ENCODE assay signal across 21 cellular contexts in the genomic region with DNA sequence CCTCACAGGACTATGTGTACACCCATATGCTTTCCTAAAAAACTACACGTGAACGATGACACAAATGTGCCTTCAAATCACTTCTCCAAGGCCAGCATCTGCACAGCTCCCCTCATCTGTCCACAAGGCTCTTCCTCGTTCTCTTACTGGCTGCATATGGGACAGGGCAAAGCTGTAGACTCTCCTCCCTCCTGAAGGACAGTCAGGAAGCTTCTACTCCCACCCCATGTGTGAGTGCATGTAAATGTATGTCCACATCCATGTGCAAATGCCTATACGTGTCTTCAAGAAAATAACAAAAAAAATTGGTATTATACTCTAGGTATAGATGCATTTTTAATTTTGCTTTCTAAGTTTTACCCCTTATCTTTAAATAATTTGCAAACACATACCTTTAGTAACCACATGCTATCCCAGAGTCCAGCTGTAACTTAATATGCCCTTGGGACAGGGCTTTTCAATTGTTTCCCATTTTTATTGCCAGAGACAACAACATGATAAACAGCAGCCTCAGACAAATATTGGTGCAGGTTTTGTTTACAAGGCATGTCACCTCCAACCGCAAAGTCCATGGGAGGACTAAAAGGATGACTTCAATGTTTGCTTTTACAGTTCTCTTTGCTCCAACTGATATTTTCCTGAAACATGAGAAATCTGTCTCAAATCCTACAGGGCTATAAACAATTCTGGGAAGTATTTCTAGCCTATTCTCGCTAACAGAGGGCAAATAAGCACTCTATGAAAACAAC. TPM values are rescaled to one million over a fixed set of nuclear protein-coding genes. Genes with fewer than 3 reads are reported as not detected.
DNase-seq lines count a peak whose midpoint lies in the region; ATAC-seq, FAIRE-seq and TF ChIP-seq lines count a peak whose summit lies in the region.
"Had no signal": no experiment of that assay in that cellular context is flagged by ENCODE, and none has a peak within 500 bp of the region (broad histone marks: within the 10 kb centered on the region; RNA-seq: fewer than 3 reads in every experiment).

No MANE protein-coding gene starts in this region.

- TF ChIP-seq CTCF in A549 (IDR thresholded peaks at IDR 0.05): no peak

- no peak for TF ChIP-seq POLR2A in A549 (IDR thresholded peaks at IDR 0.05; ENCODE audit: low read length)

- no peak for TF ChIP-seq RAD21 in A549 (conservative IDR thresholded peaks at IDR 0.05 in 1 of 2, IDR thresholded peaks at IDR 0.05 in 1 of 2)

- no peak overlapping the region for H3K9ac ChIP-seq in SK-N-MC (ENCODE audit: insufficient read length)

- peak overlapping the region; percentile 14 for H3K4me2 ChIP-seq in A549

- CTCF ChIA-PET in A549 (lab: Yijun Ruan, JAX): interaction anchor here (2.0 to 45.0 kb wide), 3 partner anchors 0 to 65 kb away, joined by 6 to 1604 read pairs (median 1604); partner anchors contain the start of gene FAAP100

- H3K4me1 ChIP-seq in A549: peaks cover 51% of the 10 kb centered on the region
- H3K4me1 ChIP-seq: body of pancreas, gastroesophageal sphincter, tibial nerve had no signal

- H3K4me3 ChIP-seq in A549 (no peak overlapping the region), SK-N-MC (no peak overlapping the region)
- H3K4me3 ChIP-seq: body of pancreas, gastroesophageal sphincter, left ventricle myocardium inferior, tibial nerve had no signal

- no peak for FAIRE-seq in A549 (lab: Jason Lieb, UNC)
- FAIRE-seq in RCC 7860 (lab: Jason Lieb, UNC): no peak

- POLR2A ChIA-PET in A549 (lab: Yijun Ruan, JAX): no interaction called here

- peaks cover 72% of the 10 kb centered on the region for H3K36me3 ChIP-seq in SK-N-MC (ENCODE audit: insufficient read depth, low read length)

- DNase-seq in A549 (ENCODE audit: low read depth in 1 of 2, low spot score in 1 of 2) (peak in 1 of 2 experiments; percentile 73), HuH-7 (ENCODE audit: low spot score) (peak; percentile 84), SK-N-MC (ENCODE audit: low read depth, low spot score) (no peak), left kidney (ENCODE audit: low read depth, low spot score) (peak; percentile 77), COR-L47 (lab: John Stamatoyannopoulos, UW) (no peak), RCC 7860 (ENCODE audit: low spot score) (no peak), 8988T (no peak)
- DNase-seq: activated naive CD4-positive, alpha-beta T cell treated with anti-CD3 and anti-CD28 coated beads, Interleukin-2, amount 10 ng/mL, durations not matched to agents 7 days and 5 days; body of pancreas; Calu3; Karpas-422; left ventricle myocardium inferior; NCI-H2227 treated with DMSO at 0.1 percent for 48 hours; NK-92 treated with Interleukin-12 subunit alpha and Interleukin-12 subunit beta, amount 100 ng/mL, for 24 hours; T-cell had no signal

- no peaks in the 10 kb centered on the region for H3K9me3 ChIP-seq in A549
- no peaks in the 10 kb centered on the region for H3K9me3 ChIP-seq in SK-N-MC (ENCODE audit: low read depth, low read length)
- H3K9me3 ChIP-seq: body of pancreas, gastroesophageal sphincter, left ventricle myocardium inferior, neutrophil, tibial nerve had no signal

- no peak; a peak in 1 of 6 replicates for ATAC-seq in A549
- no peak for ATAC-seq in GM18907 (IDR thresholded peaks at IDR 0.05; ENCODE audit: unreplicated experiment)
- ATAC-seq: body of pancreas; gastroesophageal sphincter; Right ventricle myocardium inferior; stimulated activated memory B cell treated with anti-CD40 and anti-IgM and Interleukin-4, amounts not matched to agents 10 μg/mL and 1 μg/mL and 100 μg/mL, for 72 hours; T-cell had no signal

- 62% methylated on average over 6 of the region's 6 CpGs for WGBS in A549 (ENCODE audit: missing lambda C conversion rate)

- H3K27ac ChIP-seq in A549 (no peak overlapping the region), SK-N-MC (peak overlapping the region; percentile 54; the same call in 1 of the 2 replicates)
- H3K27ac ChIP-seq: body of pancreas, gastroesophageal sphincter, left ventricle myocardium inferior, neutrophil, tibial nerve had no signal

- no peak for TF ChIP-seq EP300 in A549 (IDR thresholded peaks at IDR 0.05)

TF ChIP-seq in A549, 52 proteins besides CTCF, POLR2A, EP300 and RAD21:
- TF ChIP-seq GATA3 (IDR thresholded peaks at IDR 0.05; ENCODE audit: borderline replicate concordance) (peak; percentile 89), MAX (IDR thresholded peaks at IDR 0.05) (peak; percentile 62; the same call in 1 of the 2 replicates), CEBPB (IDR thresholded peaks at IDR 0.05) (peak in 1 of 2 experiments; percentile 39; a peak in 1 of 4 replicates), JUNB (IDR thresholded peaks at IDR 0.05) (0 out of 2 replicates have a peak, but pooled peaks have one; percentile 26), JUN (IDR thresholded peaks at IDR 0.05) (peak in 1 of 2 experiments; percentile 62; a peak in 1 of 5 replicates), PBX3 (IDR thresholded peaks at IDR 0.05) (0 out of 2 replicates have a peak, but pooled peaks have one; percentile 18), ZC3H11A (IDR thresholded peaks at IDR 0.05) (no peak), SMC3 (IDR thresholded peaks at IDR 0.05) (no peak)
- TF ChIP-seq, protein P1, sequence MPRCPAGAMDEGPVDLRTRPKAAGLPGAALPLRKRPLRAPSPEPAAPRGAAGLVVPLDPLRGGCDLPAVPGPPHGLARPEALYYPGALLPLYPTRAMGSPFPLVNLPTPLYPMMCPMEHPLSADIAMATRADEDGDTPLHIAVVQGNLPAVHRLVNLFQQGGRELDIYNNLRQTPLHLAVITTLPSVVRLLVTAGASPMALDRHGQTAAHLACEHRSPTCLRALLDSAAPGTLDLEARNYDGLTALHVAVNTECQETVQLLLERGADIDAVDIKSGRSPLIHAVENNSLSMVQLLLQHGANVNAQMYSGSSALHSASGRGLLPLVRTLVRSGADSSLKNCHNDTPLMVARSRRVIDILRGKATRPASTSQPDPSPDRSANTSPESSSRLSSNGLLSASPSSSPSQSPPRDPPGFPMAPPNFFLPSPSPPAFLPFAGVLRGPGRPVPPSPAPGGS (IDR thresholded peaks at IDR 0.05): 0 out of 3 replicates have a peak, but pooled peaks have one; percentile 18

RNA-seq across cellular contexts. Expression of gene FAAP100, which starts 31.6 kb away (rescaled TPM):
- 5.4 and 7.2 TPM in 2 replicates for polyA plus RNA-seq in A549 (2011; rRNA removed)
- 17.3 and 25.1 TPM in 2 replicates for polyA plus RNA-seq in A549 (2012; cell fraction: cytosol; rRNA removed)
- polyA plus RNA-seq in A549 (2012; cell fraction: nucleus; rRNA removed): 52.4 and 75.7 TPM in 2 replicates
- 16.2 to 17.7 TPM (median 16.8 TPM) in 3 replicates for polyA plus RNA-seq in A549 (2017; fragmentation: RNase III; extraction: RNeasy Plus Mini Kit Qiagen cat#74134 plus additional on column Dnase treatment)
- polyA minus RNA-seq in A549 (2011; rRNA and poly(A)+ RNA removed): 7.8 and 10.0 TPM in 2 replicates

RNA-seq across cellular contexts. Expression of gene NPLOC4, which starts 53.1 kb away (rescaled TPM):
- polyA plus RNA-seq in A549 (2011; rRNA removed): 101 and 130 TPM in 2 replicates
- polyA plus RNA-seq in A549 (2012; cell fraction: cytosol; rRNA removed): 115 and 145 TPM in 2 replicates
- 218 and 236 TPM in 2 replicates for polyA plus RNA-seq in A549 (2012; cell fraction: nucleus; rRNA removed)
- polyA plus RNA-seq in A549 (2017; fragmentation: RNase III; extraction: RNeasy Plus Mini Kit Qiagen cat#74134 plus additional on column Dnase treatment): 91.1 to 98.5 TPM (median 92.2 TPM) in 3 replicates
- polyA minus RNA-seq in A549 (2011; rRNA and poly(A)+ RNA removed): 165 and 281 TPM in 2 replicates

RNA-seq across cellular contexts. Expression of gene TSPAN10, which starts 53.2 kb away (rescaled TPM):
- polyA plus RNA-seq in A549 (2011; rRNA removed): 1.4 and 1.7 TPM in 2 replicates
- polyA plus RNA-seq in A549 (2012; cell fraction: cytosol; rRNA removed): 1.9 and 3.2 TPM in 2 replicates
- polyA plus RNA-seq in A549 (2012; cell fraction: nucleus; rRNA removed): 6.9 and 10.5 TPM in 2 replicates
- polyA plus RNA-seq in A549 (2017; fragmentation: RNase III; extraction: RNeasy Plus Mini Kit Qiagen cat#74134 plus additional on column Dnase treatment): 5.4 to 7.1 TPM (median 6.3 TPM) in 3 replicates
- 1.3 and 1.4 TPM in 2 replicates for polyA minus RNA-seq in A549 (2011; rRNA and poly(A)+ RNA removed)

RNA-seq across cellular contexts. Expression of gene FSCN2, which starts 55.6 kb away (rescaled TPM):
- polyA plus RNA-seq in A549 (2011; rRNA removed): 0.84 and 1.2 TPM in 2 replicates
- 0.74 and 1.1 TPM in 2 replicates for polyA plus RNA-seq in A549 (2012; cell fraction: cytosol; rRNA removed)
- 7.5 and 8.3 TPM in 2 replicates for polyA plus RNA-seq in A549 (2012; cell fraction: nucleus; rRNA removed)
- 1.3 to 1.7 TPM (median 1.3 TPM) in 3 replicates for polyA plus RNA-seq in A549 (2017; fragmentation: RNase III; extraction: RNeasy Plus Mini Kit Qiagen cat#74134 plus additional on column Dnase treatment)
- 3.6 and 3.7 TPM in 2 replicates for polyA minus RNA-seq in A549 (2011; rRNA and poly(A)+ RNA removed)

Comparison
In these comparisons a context has a peak if more than half of its experiments do, and no peak if none do; other contexts are left out.
1. DNase-seq: peak in HuH-7 (single experiment) and left kidney (single experiment); none in SK-N-MC (single experiment), COR-L47 (single experiment), RCC 7860 (single experiment) and 8988T (single experiment).